Comparison of ENCODE assay signal across 3 cellular contexts in genomic region chr10:8344756-8345155, GRCh38.
A peak's percentile ranks its signal among the peaks of the same experiment; 100 is the strongest.
TF ChIP-seq lines count a peak whose summit lies in the region.

No MANE protein-coding gene starts in this region.

TF ChIP-seq in A549, 52 proteins besides CTCF, POLR2A, EP300 and RAD21:
- TF ChIP-seq HEYL (CRISPR knock-in tag; IDR thresholded peaks at IDR 0.05): no peak
- TF ChIP-seq MAFK (IDR thresholded peaks at IDR 0.05; ENCODE audit: partially characterized antibody): peak; percentile 58
- no peak for TF ChIP-seq RARB (CRISPR knock-in tag; IDR thresholded peaks at IDR 0.05)

TF ChIP-seq in IMR-90, 13 proteins besides CTCF, POLR2A, EP300 and RAD21:
- TF ChIP-seq SMC3 (IDR thresholded peaks at IDR 0.05; ENCODE audit: low read depth, low read length): no peak
- 0 out of 2 replicates have a peak, but pooled peaks have one; percentile 15 for TF ChIP-seq MAFK (IDR thresholded peaks at IDR 0.05; ENCODE audit: low read depth, low read length)

TF ChIP-seq in K562, 482 proteins besides CTCF, POLR2A, EP300 and RAD21:
- TF ChIP-seq C11orf30 (IDR thresholded peaks at IDR 0.05; ENCODE audit: low read depth): peak; percentile 22; the same call in 1 of the 2 replicates
- TF ChIP-seq ZNF316 (IDR thresholded peaks at IDR 0.05): peak; percentile 52
- no peak for TF ChIP-seq PYGO2 (tag; IDR thresholded peaks at IDR 0.05)
- no peak for TF ChIP-seq AFF4 (CRISPR knock-in tag; IDR thresholded peaks at IDR 0.05)
